ENCODE assay signal across 3 cellular contexts in the genomic region with DNA sequence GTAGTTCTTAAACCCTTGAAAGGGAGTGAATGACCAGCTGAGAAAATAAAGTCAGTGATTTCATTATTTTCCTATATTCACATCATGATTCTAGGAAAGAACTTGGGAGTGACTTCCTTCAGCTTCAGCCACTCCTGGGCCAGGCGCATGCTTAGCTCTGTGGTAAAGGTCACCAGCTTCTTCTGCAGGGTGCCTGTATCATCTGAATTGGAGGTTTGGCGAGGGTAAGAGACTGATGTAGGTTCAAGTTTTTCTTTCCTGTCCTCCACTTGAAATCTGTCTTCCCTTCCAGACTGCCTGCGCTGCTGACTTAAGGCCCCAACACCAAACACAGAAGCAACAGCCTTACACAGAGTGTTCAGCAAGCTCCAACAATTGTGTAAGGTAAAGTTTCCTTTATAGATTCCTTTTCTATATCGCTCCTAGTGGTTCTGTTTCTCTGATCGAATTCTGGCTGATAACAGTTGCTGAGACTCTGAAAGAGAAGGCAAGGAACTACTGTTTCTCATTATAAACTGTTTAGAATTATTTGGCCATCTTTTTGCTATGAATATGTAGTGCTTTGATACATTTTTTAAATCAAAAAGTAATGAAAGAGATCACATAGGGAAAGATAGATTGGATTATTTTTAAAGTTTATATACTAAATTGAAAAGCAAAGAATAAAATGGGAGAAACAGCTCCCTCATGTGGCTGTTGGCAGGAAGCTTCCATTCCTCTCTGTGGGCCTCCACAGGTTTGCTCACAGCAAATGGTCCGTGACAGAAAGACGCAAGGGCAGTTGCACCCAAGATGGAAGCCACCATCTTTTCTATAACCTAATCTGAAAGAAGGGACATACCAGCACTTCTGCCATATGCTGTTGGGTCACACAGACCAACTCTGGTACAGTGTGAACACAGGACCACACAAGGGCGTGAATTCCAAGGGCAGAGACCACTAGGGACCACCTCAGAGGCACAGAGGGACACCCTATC.
A peak's percentile ranks its signal among the peaks of the same experiment; 100 is the strongest.
TF ChIP-seq lines count a peak whose summit lies in the region.

No MANE protein-coding gene starts in this region.

TF ChIP-seq in GM23338, 12 proteins besides CTCF, POLR2A, EP300 and RAD21 (continues in another document):
- TF ChIP-seq POLR2AphosphoS5 (IDR thresholded peaks at IDR 0.05; ENCODE audit: low read depth) (no peak), EZH2phosphoT487 (IDR thresholded peaks at IDR 0.05; ENCODE audit: unreplicated experiment) (no peak), NANOG (IDR thresholded peaks at IDR 0.05; ENCODE audit: borderline replicate concordance) (no peak), JUNB (IDR thresholded peaks at IDR 0.05; ENCODE audit: unreplicated experiment) (no peak)
- TF ChIP-seq, protein P1, sequence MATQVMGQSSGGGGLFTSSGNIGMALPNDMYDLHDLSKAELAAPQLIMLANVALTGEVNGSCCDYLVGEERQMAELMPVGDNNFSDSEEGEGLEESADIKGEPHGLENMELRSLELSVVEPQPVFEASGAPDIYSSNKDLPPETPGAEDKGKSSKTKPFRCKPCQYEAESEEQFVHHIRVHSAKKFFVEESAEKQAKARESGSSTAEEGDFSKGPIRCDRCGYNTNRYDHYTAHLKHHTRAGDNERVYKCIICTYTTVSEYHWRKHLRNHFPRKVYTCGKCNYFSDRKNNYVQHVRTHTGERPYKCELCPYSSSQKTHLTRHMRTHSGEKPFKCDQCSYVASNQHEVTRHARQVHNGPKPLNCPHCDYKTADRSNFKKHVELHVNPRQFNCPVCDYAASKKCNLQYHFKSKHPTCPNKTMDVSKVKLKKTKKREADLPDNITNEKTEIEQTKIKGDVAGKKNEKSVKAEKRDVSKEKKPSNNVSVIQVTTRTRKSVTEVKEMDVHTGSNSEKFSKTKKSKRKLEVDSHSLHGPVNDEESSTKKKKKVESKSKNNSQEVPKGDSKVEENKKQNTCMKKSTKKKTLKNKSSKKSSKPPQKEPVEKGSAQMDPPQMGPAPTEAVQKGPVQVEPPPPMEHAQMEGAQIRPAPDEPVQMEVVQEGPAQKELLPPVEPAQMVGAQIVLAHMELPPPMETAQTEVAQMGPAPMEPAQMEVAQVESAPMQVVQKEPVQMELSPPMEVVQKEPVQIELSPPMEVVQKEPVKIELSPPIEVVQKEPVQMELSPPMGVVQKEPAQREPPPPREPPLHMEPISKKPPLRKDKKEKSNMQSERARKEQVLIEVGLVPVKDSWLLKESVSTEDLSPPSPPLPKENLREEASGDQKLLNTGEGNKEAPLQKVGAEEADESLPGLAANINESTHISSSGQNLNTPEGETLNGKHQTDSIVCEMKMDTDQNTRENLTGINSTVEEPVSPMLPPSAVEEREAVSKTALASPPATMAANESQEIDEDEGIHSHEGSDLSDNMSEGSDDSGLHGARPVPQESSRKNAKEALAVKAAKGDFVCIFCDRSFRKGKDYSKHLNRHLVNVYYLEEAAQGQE (IDR thresholded peaks at IDR 0.05; ENCODE audit: unreplicated experiment), result no peak

TF ChIP-seq in H1, 55 proteins besides CTCF, POLR2A, EP300 and RAD21 (continues in another document):
- no peak for TF ChIP-seq CBX5 (IDR thresholded peaks at IDR 0.05; ENCODE audit: low read depth, low read length)
- no peak for TF ChIP-seq TAF1 (IDR thresholded peaks at IDR 0.05; ENCODE audit: low read depth, low read length)
- TF ChIP-seq RXRA (IDR thresholded peaks at IDR 0.05; ENCODE audit: insufficient read depth, low read depth, low read length), result 0 out of 2 replicates have a peak, but pooled peaks have one; percentile 14
- no peak for TF ChIP-seq GTF2F1 (IDR thresholded peaks at IDR 0.05; ENCODE audit: borderline replicate concordance, low read depth, low read length)
- no peak for TF ChIP-seq SIRT6 (IDR thresholded peaks at IDR 0.05; ENCODE audit: low read length)
- no peak for TF ChIP-seq TEAD4 (IDR thresholded peaks at IDR 0.05; ENCODE audit: low read depth, low read length)
- TF ChIP-seq, protein P2, sequence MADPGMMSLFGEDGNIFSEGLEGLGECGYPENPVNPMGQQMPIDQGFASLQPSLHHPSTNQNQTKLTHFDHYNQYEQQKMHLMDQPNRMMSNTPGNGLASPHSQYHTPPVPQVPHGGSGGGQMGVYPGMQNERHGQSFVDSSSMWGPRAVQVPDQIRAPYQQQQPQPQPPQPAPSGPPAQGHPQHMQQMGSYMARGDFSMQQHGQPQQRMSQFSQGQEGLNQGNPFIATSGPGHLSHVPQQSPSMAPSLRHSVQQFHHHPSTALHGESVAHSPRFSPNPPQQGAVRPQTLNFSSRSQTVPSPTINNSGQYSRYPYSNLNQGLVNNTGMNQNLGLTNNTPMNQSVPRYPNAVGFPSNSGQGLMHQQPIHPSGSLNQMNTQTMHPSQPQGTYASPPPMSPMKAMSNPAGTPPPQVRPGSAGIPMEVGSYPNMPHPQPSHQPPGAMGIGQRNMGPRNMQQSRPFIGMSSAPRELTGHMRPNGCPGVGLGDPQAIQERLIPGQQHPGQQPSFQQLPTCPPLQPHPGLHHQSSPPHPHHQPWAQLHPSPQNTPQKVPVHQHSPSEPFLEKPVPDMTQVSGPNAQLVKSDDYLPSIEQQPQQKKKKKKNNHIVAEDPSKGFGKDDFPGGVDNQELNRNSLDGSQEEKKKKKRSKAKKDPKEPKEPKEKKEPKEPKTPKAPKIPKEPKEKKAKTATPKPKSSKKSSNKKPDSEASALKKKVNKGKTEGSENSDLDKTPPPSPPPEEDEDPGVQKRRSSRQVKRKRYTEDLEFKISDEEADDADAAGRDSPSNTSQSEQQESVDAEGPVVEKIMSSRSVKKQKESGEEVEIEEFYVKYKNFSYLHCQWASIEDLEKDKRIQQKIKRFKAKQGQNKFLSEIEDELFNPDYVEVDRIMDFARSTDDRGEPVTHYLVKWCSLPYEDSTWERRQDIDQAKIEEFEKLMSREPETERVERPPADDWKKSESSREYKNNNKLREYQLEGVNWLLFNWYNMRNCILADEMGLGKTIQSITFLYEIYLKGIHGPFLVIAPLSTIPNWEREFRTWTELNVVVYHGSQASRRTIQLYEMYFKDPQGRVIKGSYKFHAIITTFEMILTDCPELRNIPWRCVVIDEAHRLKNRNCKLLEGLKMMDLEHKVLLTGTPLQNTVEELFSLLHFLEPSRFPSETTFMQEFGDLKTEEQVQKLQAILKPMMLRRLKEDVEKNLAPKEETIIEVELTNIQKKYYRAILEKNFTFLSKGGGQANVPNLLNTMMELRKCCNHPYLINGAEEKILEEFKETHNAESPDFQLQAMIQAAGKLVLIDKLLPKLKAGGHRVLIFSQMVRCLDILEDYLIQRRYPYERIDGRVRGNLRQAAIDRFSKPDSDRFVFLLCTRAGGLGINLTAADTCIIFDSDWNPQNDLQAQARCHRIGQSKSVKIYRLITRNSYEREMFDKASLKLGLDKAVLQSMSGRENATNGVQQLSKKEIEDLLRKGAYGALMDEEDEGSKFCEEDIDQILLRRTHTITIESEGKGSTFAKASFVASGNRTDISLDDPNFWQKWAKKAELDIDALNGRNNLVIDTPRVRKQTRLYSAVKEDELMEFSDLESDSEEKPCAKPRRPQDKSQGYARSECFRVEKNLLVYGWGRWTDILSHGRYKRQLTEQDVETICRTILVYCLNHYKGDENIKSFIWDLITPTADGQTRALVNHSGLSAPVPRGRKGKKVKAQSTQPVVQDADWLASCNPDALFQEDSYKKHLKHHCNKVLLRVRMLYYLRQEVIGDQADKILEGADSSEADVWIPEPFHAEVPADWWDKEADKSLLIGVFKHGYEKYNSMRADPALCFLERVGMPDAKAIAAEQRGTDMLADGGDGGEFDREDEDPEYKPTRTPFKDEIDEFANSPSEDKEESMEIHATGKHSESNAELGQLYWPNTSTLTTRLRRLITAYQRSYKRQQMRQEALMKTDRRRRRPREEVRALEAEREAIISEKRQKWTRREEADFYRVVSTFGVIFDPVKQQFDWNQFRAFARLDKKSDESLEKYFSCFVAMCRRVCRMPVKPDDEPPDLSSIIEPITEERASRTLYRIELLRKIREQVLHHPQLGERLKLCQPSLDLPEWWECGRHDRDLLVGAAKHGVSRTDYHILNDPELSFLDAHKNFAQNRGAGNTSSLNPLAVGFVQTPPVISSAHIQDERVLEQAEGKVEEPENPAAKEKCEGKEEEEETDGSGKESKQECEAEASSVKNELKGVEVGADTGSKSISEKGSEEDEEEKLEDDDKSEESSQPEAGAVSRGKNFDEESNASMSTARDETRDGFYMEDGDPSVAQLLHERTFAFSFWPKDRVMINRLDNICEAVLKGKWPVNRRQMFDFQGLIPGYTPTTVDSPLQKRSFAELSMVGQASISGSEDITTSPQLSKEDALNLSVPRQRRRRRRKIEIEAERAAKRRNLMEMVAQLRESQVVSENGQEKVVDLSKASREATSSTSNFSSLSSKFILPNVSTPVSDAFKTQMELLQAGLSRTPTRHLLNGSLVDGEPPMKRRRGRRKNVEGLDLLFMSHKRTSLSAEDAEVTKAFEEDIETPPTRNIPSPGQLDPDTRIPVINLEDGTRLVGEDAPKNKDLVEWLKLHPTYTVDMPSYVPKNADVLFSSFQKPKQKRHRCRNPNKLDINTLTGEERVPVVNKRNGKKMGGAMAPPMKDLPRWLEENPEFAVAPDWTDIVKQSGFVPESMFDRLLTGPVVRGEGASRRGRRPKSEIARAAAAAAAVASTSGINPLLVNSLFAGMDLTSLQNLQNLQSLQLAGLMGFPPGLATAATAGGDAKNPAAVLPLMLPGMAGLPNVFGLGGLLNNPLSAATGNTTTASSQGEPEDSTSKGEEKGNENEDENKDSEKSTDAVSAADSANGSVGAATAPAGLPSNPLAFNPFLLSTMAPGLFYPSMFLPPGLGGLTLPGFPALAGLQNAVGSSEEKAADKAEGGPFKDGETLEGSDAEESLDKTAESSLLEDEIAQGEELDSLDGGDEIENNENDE (IDR thresholded peaks at IDR 0.05; ENCODE audit: insufficient replicate concordance, low read length), result no peak
- no peak for TF ChIP-seq PHF8 (conservative IDR thresholded peaks at IDR 0.05; ENCODE audit: low read depth, low read length)
- TF ChIP-seq SUZ12 (IDR thresholded peaks at IDR 0.05; ENCODE audit: low read length), result no peak

TF ChIP-seq in neural cell, 6 proteins besides CTCF, POLR2A, EP300 and RAD21:
- TF ChIP-seq SMC3 (conservative IDR thresholded peaks at IDR 0.05; ENCODE audit: poor library complexity) (peak; percentile 53), EZH2 (IDR thresholded peaks at IDR 0.05; ENCODE audit: borderline replicate concordance, insufficient read depth, low read length, poor library complexity, severe bottlenecking) (no peak)
